In the genomic region with DNA sequence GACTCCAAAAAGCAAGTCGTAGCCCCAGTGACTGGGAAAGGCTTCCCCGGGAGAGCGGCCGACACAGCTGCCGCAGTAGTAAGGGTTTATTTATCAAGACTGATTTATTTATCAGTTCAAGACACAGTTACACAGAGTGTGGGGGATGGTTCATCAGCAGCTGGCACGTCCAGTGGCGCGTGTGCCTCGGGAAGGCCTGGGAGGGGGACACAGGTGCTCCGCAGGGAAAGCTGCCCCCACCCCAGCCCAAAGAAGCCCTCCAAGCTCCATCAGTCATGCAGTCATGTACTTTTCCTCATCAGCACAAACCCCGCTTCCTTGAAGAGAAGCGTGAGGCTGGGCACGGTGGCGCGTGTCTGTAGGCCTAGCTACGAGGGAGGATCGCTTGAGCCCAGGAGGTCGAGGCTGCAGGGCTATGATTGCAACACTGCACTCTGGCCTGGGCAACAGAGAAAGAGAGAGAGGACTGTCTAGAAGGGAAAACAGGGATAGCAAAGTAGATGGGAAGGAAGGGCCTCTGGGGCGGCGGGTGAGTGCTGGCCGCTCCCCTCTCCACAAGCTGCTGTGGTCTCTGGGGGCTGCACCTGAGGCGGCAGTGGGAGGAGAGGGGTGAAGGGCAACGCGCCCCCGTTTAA, we compare ENCODE assay signal across 23 cellular contexts. TPM values are rescaled to one million over a fixed set of nuclear protein-coding genes. Genes with fewer than 3 reads are reported as not detected.
DNase-seq lines count a peak whose midpoint lies in the region; ATAC-seq and TF ChIP-seq lines count a peak whose summit lies in the region.
"Had no signal": no experiment of that assay in that cellular context is flagged by ENCODE, and none has a peak within 500 bp of the region (broad histone marks: within the 10 kb centered on the region; RNA-seq: fewer than 3 reads in every experiment).

No MANE protein-coding gene starts in this region.

- H3K27ac ChIP-seq in BLaER1 (peak overlapping the region; percentile 76), endodermal cell (ENCODE audit: low read depth, low read length) (no peak overlapping the region), neuronal stem cell (replicated peaks; ENCODE audit: low read length) (no peak overlapping the region), brain microvascular endothelial cell (no peak overlapping the region)
- H3K27ac ChIP-seq in CD4-positive, alpha-beta T cell (ENCODE audit: low read depth, low read length), result no peak overlapping the region
- H3K27ac ChIP-seq: adrenal gland, prostate gland, WERI-Rb-1 had no signal

- no peak for ATAC-seq in CD4-positive, alpha-beta T cell (ENCODE audit: poor library complexity)
- ATAC-seq: stimulated activated naive CD8-positive, alpha-beta T cell treated with anti-CD3 and anti-CD28 coated beads, Interleukin-15, amount 100 ng/mL, for 72 hours had no signal

- WGBS in endodermal cell (ENCODE audit: insufficient coverage in 1 of 2, insufficient read length in 1 of 2), 2 experiments, result 95 to 97% methylated on average over 17 to 25 of the region's 25 CpGs
- WGBS in neuronal stem cell (ENCODE audit: extremely low coverage in 2 of 2, insufficient read length in 2 of 2, insufficient replicate concordance in 1 of 2), 2 donors, result no CpG with 5 or more reads among the region's 25 CpGs

- H3K79me1 ChIP-seq in neuronal stem cell (ENCODE audit: low read depth, low read length), result peaks cover 7% of the 10 kb centered on the region

- H2AK5ac ChIP-seq in neuronal stem cell (ENCODE audit: low read depth, low read length), result peak overlapping the region; percentile 88

- no peak overlapping the region for H2BK5ac ChIP-seq in neuronal stem cell (ENCODE audit: low read length)

- H4K91ac ChIP-seq in neuronal stem cell (ENCODE audit: low read depth, low read length, poor library complexity), result no peak overlapping the region

- H3K27me3 Mint-ChIP-seq in endodermal cell (ENCODE audit: insufficient read depth), result no peaks in the 10 kb centered on the region
- H3K27me3 Mint-ChIP-seq in CD4-positive, alpha-beta T cell, result no peaks in the 10 kb centered on the region
- H3K27me3 Mint-ChIP-seq: B cell; memory B cell; stimulated activated naive CD8-positive, alpha-beta T cell treated with anti-CD3 and anti-CD28 coated beads, Interleukin-15, amount 100 ng/mL, for 72 hours had no signal

- TF ChIP-seq CTCF in endodermal cell (conservative IDR thresholded peaks at IDR 0.05) (no peak), brain microvascular endothelial cell (IDR thresholded peaks at IDR 0.05; ENCODE audit: low read depth, low read length, missing control alignments) (no peak)
- no peak for TF ChIP-seq CTCF in CD4-positive, alpha-beta T cell (IDR thresholded peaks at IDR 0.05)

- H3K4me1 Mint-ChIP-seq in endodermal cell, result no peaks in the 10 kb centered on the region
- H3K4me1 Mint-ChIP-seq in CD4-positive, alpha-beta T cell (ENCODE audit: low read depth), result no peaks in the 10 kb centered on the region

- peaks cover 12% of the 10 kb centered on the region for H3K36me3 ChIP-seq in BLaER1
- H3K36me3 ChIP-seq in endodermal cell (ENCODE audit: control insufficient read depth, insufficient read depth, low read length), result peaks cover 5% of the 10 kb centered on the region
- peaks cover 0 to 3% of the 10 kb centered on the region in 2 donors for H3K36me3 ChIP-seq in neuronal stem cell (replicated peaks in 1 of 2; ENCODE audit: control insufficient read depth in 2 of 2, insufficient read depth in 2 of 2, low read length in 2 of 2)
- H3K36me3 ChIP-seq in brain microvascular endothelial cell (replicated peaks), result no peaks in the 10 kb centered on the region
- H3K36me3 ChIP-seq: adrenal gland, prostate gland, WERI-Rb-1 had no signal

- POLR2A ChIA-PET in CD4-positive, alpha-beta T cell (lab: Charles Lee), result no interaction called here

- DNase-seq in MV-4-11 (lab: John Stamatoyannopoulos, UW) (peak; percentile 5), endodermal cell (no peak), neuronal stem cell (ENCODE audit: low spot score) (no peak), D341Med (ENCODE audit: low spot score) (no peak), brain microvascular endothelial cell (no peak), NCI-H1092 (lab: John Stamatoyannopoulos, UW) (no peak)
- DNase-seq in CD4-positive, alpha-beta T cell, result no peak
- DNase-seq: activated CD4-positive, alpha-beta T cell treated with anti-CD3 and anti-CD28 coated beads, Interleukin-2, amount 50 U/mL, for 1 hour; activated naive CD4-positive, alpha-beta T cell treated with Interleukin-2 at 50 U/mL for 16 hours; adrenal gland; COR-L47; effector CD8-positive, alpha-beta T cell; H7; KBM-7; NCI-H146; NCI-H446 treated with DMSO at 0.1 percent for 48 hours; stimulated activated naive CD8-positive, alpha-beta T cell treated with anti-CD3 and anti-CD28 coated beads, Interleukin-15, amount 100 ng/mL, for 72 hours; T-helper 9 cell; WERI-Rb-1 had no signal

- no peaks in the 10 kb centered on the region for H3K27me3 ChIP-seq in BLaER1
- no peaks in the 10 kb centered on the region for H3K27me3 ChIP-seq in endodermal cell (ENCODE audit: control insufficient read depth, insufficient read depth, low read length, poor library complexity, severe bottlenecking)
- H3K27me3 ChIP-seq in neuronal stem cell (ENCODE audit: control insufficient read depth in 3 of 3, insufficient read depth in 3 of 3, low read depth in 1 of 3, low read length in 3 of 3), result peaks cover 0 to 3% (median 0%) of the 10 kb centered on the region in 3 experiments
- H3K27me3 ChIP-seq in CD4-positive, alpha-beta T cell (ENCODE audit: control insufficient read depth, insufficient read depth, low read length), result no peaks in the 10 kb centered on the region
- H3K27me3 ChIP-seq in brain microvascular endothelial cell (replicated peaks), result no peaks in the 10 kb centered on the region
- H3K27me3 ChIP-seq: adrenal gland had no signal

- H3K27ac Mint-ChIP-seq in endodermal cell, result peak overlapping the region; percentile 37
- no peak overlapping the region for H3K27ac Mint-ChIP-seq in CD4-positive, alpha-beta T cell
- H3K27ac Mint-ChIP-seq: B cell; memory B cell; stimulated activated naive CD8-positive, alpha-beta T cell treated with anti-CD3 and anti-CD28 coated beads, Interleukin-15, amount 100 ng/mL, for 72 hours had no signal

- H3K9me3 ChIP-seq in BLaER1 (peaks cover 1% of the 10 kb centered on the region), endodermal cell (ENCODE audit: control insufficient read depth, low read length) (no peaks in the 10 kb centered on the region), neuronal stem cell (replicated peaks in 1 of 2; ENCODE audit: control insufficient read depth in 2 of 2, insufficient read depth in 1 of 2, low read depth in 1 of 2, low read length in 2 of 2) (peaks cover 0 to 2% of the 10 kb centered on the region in 2 donors)
- no peaks in the 10 kb centered on the region for H3K9me3 ChIP-seq in CD4-positive, alpha-beta T cell (ENCODE audit: control insufficient read depth, low read length)
- H3K9me3 ChIP-seq: adrenal gland, prostate gland had no signal

- H3K4me3 Mint-ChIP-seq in endodermal cell, result no peak overlapping the region
- no peak overlapping the region for H3K4me3 Mint-ChIP-seq in CD4-positive, alpha-beta T cell
- H3K4me3 Mint-ChIP-seq: B cell; memory B cell; stimulated activated naive CD8-positive, alpha-beta T cell treated with anti-CD3 and anti-CD28 coated beads, Interleukin-15, amount 100 ng/mL, for 72 hours had no signal

- no peak overlapping the region for H4K8ac ChIP-seq in neuronal stem cell (ENCODE audit: low read depth, low read length)

- H3K9me3 Mint-ChIP-seq in endodermal cell, result no peaks in the 10 kb centered on the region
- H3K9me3 Mint-ChIP-seq in CD4-positive, alpha-beta T cell, result no peaks in the 10 kb centered on the region
- H3K9me3 Mint-ChIP-seq: memory B cell; stimulated activated naive CD8-positive, alpha-beta T cell treated with anti-CD3 and anti-CD28 coated beads, Interleukin-15, amount 100 ng/mL, for 72 hours had no signal

- peaks cover 22% of the 10 kb centered on the region for H3K36me3 Mint-ChIP-seq in endodermal cell (ENCODE audit: low read depth)
- H3K36me3 Mint-ChIP-seq in CD4-positive, alpha-beta T cell (ENCODE audit: low read depth), result peaks cover 8% of the 10 kb centered on the region

- CTCF ChIA-PET in CD4-positive, alpha-beta T cell (lab: Charles Lee), result no interaction called here

- intact Hi-C loops in CD4-positive, alpha-beta T cell (cut with DNase I, micrococcal nuclease), result no loop called here

- H2BK120ac ChIP-seq in neuronal stem cell (ENCODE audit: low read depth, low read length), result no peak overlapping the region

- H2BK15ac ChIP-seq in neuronal stem cell (ENCODE audit: low read length), result no peak overlapping the region

- in situ Hi-C loops in brain microvascular endothelial cell (cut with HindIII; ENCODE audit: low pct_ligation_motif_present, low sequenced_read_pairs), result no loop called here

- H3K9ac ChIP-seq in BLaER1 (peak overlapping the region; percentile 56), endodermal cell (ENCODE audit: extremely low read depth, low read length, poor library complexity, severe bottlenecking) (no peak overlapping the region), neuronal stem cell (ENCODE audit: low read depth, low read length, poor library complexity) (peak overlapping the region; percentile 70)

- H3K14ac ChIP-seq in neuronal stem cell (ENCODE audit: low read length), result peak overlapping the region; percentile 31

- H3K4me2 ChIP-seq in BLaER1, result peak overlapping the region; percentile 90
- H3K4me2 ChIP-seq in neuronal stem cell (ENCODE audit: insufficient read depth, low read length, poor library complexity, severe bottlenecking), result peak overlapping the region; percentile 25

- peaks cover 100% of the 10 kb centered on the region for H3K4me1 ChIP-seq in BLaER1
- H3K4me1 ChIP-seq in endodermal cell (ENCODE audit: control insufficient read depth, insufficient read depth, low read length), result no peaks in the 10 kb centered on the region
- peaks cover 0 to 4% of the 10 kb centered on the region in 2 donors for H3K4me1 ChIP-seq in neuronal stem cell (ENCODE audit: control insufficient read depth in 2 of 2, insufficient read depth in 1 of 2, low read depth in 1 of 2, low read length in 2 of 2)
- H3K4me1 ChIP-seq: adrenal gland, prostate gland had no signal

- no peak overlapping the region for H3K18ac ChIP-seq in neuronal stem cell (ENCODE audit: low read length)

- peaks cover 90% of the 10 kb centered on the region for H4K20me1 ChIP-seq in BLaER1

- no peak overlapping the region for H2AFZ ChIP-seq in neuronal stem cell (ENCODE audit: low read length)

- no peak overlapping the region for H3K4ac ChIP-seq in neuronal stem cell (ENCODE audit: low read length)

- peak overlapping the region; percentile 85 for H3K23ac ChIP-seq in neuronal stem cell (ENCODE audit: low read depth, low read length, poor library complexity)

- H2BK12ac ChIP-seq in neuronal stem cell (ENCODE audit: low read length), result no peak overlapping the region

- peak overlapping the region; percentile 53 for H3K4me3 ChIP-seq in BLaER1
- H3K4me3 ChIP-seq in endodermal cell (ENCODE audit: low read length), result no peak overlapping the region
- no peak overlapping the region for H3K4me3 ChIP-seq in neuronal stem cell (ENCODE audit: low read length in 2 of 2)
- no peak overlapping the region for H3K4me3 ChIP-seq in brain microvascular endothelial cell (ENCODE audit: low read depth, low read length)
- H3K4me3 ChIP-seq: adrenal gland, prostate gland had no signal

RNA-seq across cellular contexts. Expression of a gene that starts 53.2 kb away (rescaled TPM):
- 10 to 100 TPM; 49.9 to 68.5 TPM for total RNA-seq in endodermal cell
- 18.0 TPM for polyA plus RNA-seq in endodermal cell (2013, experiment 1 of 2)
- 17.8 TPM for polyA plus RNA-seq in endodermal cell (2013, experiment 2 of 2)
- 29.7 TPM for polyA plus RNA-seq in neuronal stem cell (2013, experiment 1 of 2)
- polyA plus RNA-seq in neuronal stem cell (2013, experiment 2 of 2), result 28.1 TPM
- total RNA-seq in CD4-positive, alpha-beta T cell, result 10 to 100 TPM; 17.8 to 19.0 TPM
